In the genomic region with DNA sequence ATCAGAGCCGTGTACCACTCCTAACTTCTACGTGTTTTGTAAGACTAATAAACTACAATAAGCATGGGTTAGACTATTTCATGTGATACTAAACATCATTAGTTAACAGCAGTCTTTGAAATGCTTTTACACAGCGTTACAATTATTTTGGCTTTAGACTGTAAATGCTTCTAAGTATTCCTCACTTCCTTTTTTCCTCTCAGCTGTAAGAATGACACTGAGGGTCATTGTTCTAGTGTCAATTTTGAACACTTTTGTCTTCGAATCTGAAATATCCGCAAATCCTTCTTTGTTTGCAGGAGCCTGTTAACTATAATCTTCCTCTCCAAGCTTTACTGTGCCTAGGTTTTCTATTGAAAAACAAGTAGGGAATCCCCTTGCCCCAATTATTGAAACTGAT, we compare ENCODE assay signal across 9 cellular contexts. TPM values are rescaled to one million over a fixed set of nuclear protein-coding genes. Genes with fewer than 3 reads are reported as not detected.
DNase-seq lines count a peak whose midpoint lies in the region; ATAC-seq and TF ChIP-seq lines count a peak whose summit lies in the region.
"Had no signal": no experiment of that assay in that cellular context is flagged by ENCODE, and none has a peak within 500 bp of the region (broad histone marks: within the 10 kb centered on the region; RNA-seq: fewer than 3 reads in every experiment).

No MANE protein-coding gene starts in this region.

- H3K27ac ChIP-seq in coronary artery: no peak overlapping the region
- H3K27ac ChIP-seq: neutrophil had no signal

- H3K27me3 Mint-ChIP-seq in osteocyte (ENCODE audit: unreplicated experiment): no peaks in the 10 kb centered on the region

- ATAC-seq in GM21717 (IDR thresholded peaks at IDR 0.05; ENCODE audit: unreplicated experiment): no peak
- ATAC-seq in HG02610 (IDR thresholded peaks at IDR 0.05; ENCODE audit: unreplicated experiment): no peak
- no peak for ATAC-seq in GM18873 (IDR thresholded peaks at IDR 0.05; ENCODE audit: low FRiP score, unreplicated experiment)

- H3K4me3 Mint-ChIP-seq in osteocyte (ENCODE audit: unreplicated experiment): peak overlapping the region; percentile 98

- H3K36me3 Mint-ChIP-seq in osteocyte (ENCODE audit: unreplicated experiment): peaks cover 9% of the 10 kb centered on the region

- DNase-seq in GM03348 (ENCODE audit: low spot score) (peak; percentile 6), MV-4-11 (lab: John Stamatoyannopoulos, UW) (peak; percentile 47), coronary artery (ENCODE audit: low spot score) (no peak), osteocyte (ENCODE audit: extremely low spot score, unreplicated experiment) (no peak)
- DNase-seq in activated effector memory CD4-positive, alpha-beta T cell treated with Interleukin-2 at 50 U/mL for 16 hours: no peak

- peak overlapping the region; percentile 95 for H3K4me3 ChIP-seq in coronary artery

- peaks cover 3% of the 10 kb centered on the region for H3K9me3 Mint-ChIP-seq in osteocyte (ENCODE audit: unreplicated experiment)

- H3K27ac Mint-ChIP-seq in osteocyte (ENCODE audit: unreplicated experiment): peak overlapping the region; percentile 60

- TF ChIP-seq CTCF in coronary artery (IDR thresholded peaks at IDR 0.05): no peak
- no peak for TF ChIP-seq CTCF in osteocyte (IDR thresholded peaks at IDR 0.05)

- H3K4me1 Mint-ChIP-seq in osteocyte (ENCODE audit: unreplicated experiment): peaks cover 29% of the 10 kb centered on the region

RNA-seq across cellular contexts. Expression of a gene that starts 1.5 kb away (rescaled TPM):
- 45.6 and 46.5 TPM in 2 replicates for total RNA-seq in osteocyte

RNA-seq across cellular contexts. Expression of a gene that starts 1.7 kb away (rescaled TPM):
- total RNA-seq in osteocyte: 16.8 and 21.8 TPM in 2 replicates

Comparison
In these comparisons a context has a peak if more than half of its experiments do, and no peak if none do; other contexts are left out.
1. DNase-seq: peak in GM03348 (single experiment) and MV-4-11 (single experiment); none in coronary artery (single experiment), osteocyte (single experiment) and activated effector memory CD4-positive, alpha-beta T cell treated with Interleukin-2 at 50 U/mL for 16 hours (single experiment).